ENCODE assay signal across 21 cellular contexts in the genomic region with DNA sequence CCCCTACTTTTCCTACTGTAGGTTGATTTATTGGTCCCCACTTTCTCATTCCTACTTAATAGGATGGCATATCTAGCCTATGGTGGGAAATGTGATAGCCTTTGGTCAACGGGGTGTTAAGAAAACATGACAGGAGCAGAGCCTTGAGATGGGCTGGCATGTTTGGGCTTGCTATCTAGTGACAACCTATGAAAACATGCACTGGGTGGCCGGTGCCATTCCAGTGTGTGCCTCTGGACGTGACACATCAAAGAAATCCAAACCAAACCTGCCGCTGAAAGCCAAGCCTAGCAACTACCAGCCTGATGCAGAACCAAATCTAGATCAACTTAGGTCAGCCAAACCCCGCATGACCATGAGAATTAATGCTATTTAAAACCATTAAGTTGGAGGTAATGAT.
"Had no signal": no experiment of that assay in that cellular context is flagged by ENCODE, and none has a peak within 500 bp of the region (broad histone marks: within the 10 kb centered on the region; RNA-seq: fewer than 3 reads in every experiment).

No MANE protein-coding gene starts in this region.

- H3K9me3 Mint-ChIP-seq: activated CD4-positive, alpha-beta T cell treated with anti-CD3 and anti-CD28 coated beads, Interleukin-2, amount 10 ng/mL, durations not matched to agents 7 days and 5 days; activated naive CD4-positive, alpha-beta T cell treated with anti-CD3 and anti-CD28 coated beads for 36 hours; activated T-helper 17 cell treated with anti-CD3 and anti-CD28 coated beads, Interleukin-2, amount 50 U/mL, for 72 hours had no signal

- H3K4me1 Mint-ChIP-seq: activated CD4-positive, alpha-beta memory T cell treated with anti-CD3 and anti-CD28 coated beads, Interleukin-2, amount 10 ng/mL, durations not matched to agents 7 days and 5 days; activated CD4-positive, alpha-beta T cell treated with anti-CD3 and anti-CD28 coated beads, Interleukin-2, amount 10 ng/mL, durations not matched to agents 7 days and 5 days; activated T-helper 17 cell treated with anti-CD3 and anti-CD28 coated beads, Interleukin-2, amount 50 U/mL, for 72 hours; T-helper 17 cell had no signal

- ATAC-seq: activated T-helper 17 cell treated with anti-CD3 and anti-CD28 coated beads, Interleukin-2, amount 50 U/mL, for 72 hours; PC-3; T-helper 17 cell had no signal

- DNase-seq: activated CD4-positive, alpha-beta memory T cell treated with anti-CD3 and anti-CD28 coated beads, Interleukin-2, amount 10 ng/mL, durations not matched to agents 7 days and 5 days; activated CD4-positive, alpha-beta T cell treated with anti-CD3 and anti-CD28 coated beads, Interleukin-2, amount 10 ng/mL, durations not matched to agents 7 days and 5 days; activated CD4-positive, CD25-positive, alpha-beta regulatory T cell; activated gamma-delta T cell; activated naive CD4-positive, alpha-beta T cell treated with anti-CD3 and anti-CD28 coated beads for 36 hours; activated T-cell treated with anti-CD3 and anti-CD28 coated beads for 4 hours; activated T-cell treated with anti-CD3 and anti-CD28 coated beads, Interleukin-2, amount 50 U/mL, for 48 hours; caudate nucleus; MM.1S; NCI-H1105 treated with DMSO at 0.1 percent for 48 hours; NCI-H146; NCI-H1930; NCI-H446; NCI-H526 treated with DMSO at 0.1 percent for 48 hours; PC-3; SHP77 treated with DMSO at 0.1 percent for 48 hours; T-helper 17 cell; T-helper 9 cell had no signal

- H3K4me3 Mint-ChIP-seq: activated CD4-positive, alpha-beta memory T cell treated with anti-CD3 and anti-CD28 coated beads, Interleukin-2, amount 10 ng/mL, durations not matched to agents 7 days and 5 days; activated CD4-positive, alpha-beta T cell treated with anti-CD3 and anti-CD28 coated beads, Interleukin-2, amount 10 ng/mL, durations not matched to agents 7 days and 5 days; activated naive CD4-positive, alpha-beta T cell treated with anti-CD3 and anti-CD28 coated beads for 36 hours; activated naive CD8-positive, alpha-beta T cell; activated T-helper 17 cell treated with anti-CD3 and anti-CD28 coated beads, Interleukin-2, amount 50 U/mL, for 72 hours; T-helper 17 cell had no signal

- H3K36me3 Mint-ChIP-seq: activated naive CD8-positive, alpha-beta T cell had no signal

- H3K27me3 Mint-ChIP-seq: activated CD4-positive, alpha-beta memory T cell treated with anti-CD3 and anti-CD28 coated beads, Interleukin-2, amount 10 ng/mL, durations not matched to agents 7 days and 5 days; activated CD4-positive, alpha-beta T cell treated with anti-CD3 and anti-CD28 coated beads, Interleukin-2, amount 10 ng/mL, durations not matched to agents 7 days and 5 days; activated naive CD8-positive, alpha-beta T cell; activated T-helper 17 cell treated with anti-CD3 and anti-CD28 coated beads, Interleukin-2, amount 50 U/mL, for 72 hours; T-helper 17 cell had no signal

- H3K27ac Mint-ChIP-seq: activated CD4-positive, alpha-beta memory T cell treated with anti-CD3 and anti-CD28 coated beads, Interleukin-2, amount 10 ng/mL, durations not matched to agents 7 days and 5 days; activated CD4-positive, alpha-beta T cell treated with anti-CD3 and anti-CD28 coated beads, Interleukin-2, amount 10 ng/mL, durations not matched to agents 7 days and 5 days; activated naive CD4-positive, alpha-beta T cell treated with anti-CD3 and anti-CD28 coated beads for 36 hours; activated naive CD8-positive, alpha-beta T cell; activated T-helper 17 cell treated with anti-CD3 and anti-CD28 coated beads, Interleukin-2, amount 50 U/mL, for 72 hours; T-helper 17 cell had no signal

- FAIRE-seq: RCC 7860 had no signal
